In genomic region chr19:6745965-6746364, GRCh38 we compare ENCODE assay signal across 1 cellular context.
A peak's percentile ranks its signal among the peaks of the same experiment; 100 is the strongest.
TF ChIP-seq lines count a peak whose summit lies in the region.

No MANE protein-coding gene starts in this region.

TF ChIP-seq in HepG2, 621 proteins besides CTCF, POLR2A, EP300 and RAD21:
- TF ChIP-seq RBFOX2 (IDR thresholded peaks at IDR 0.05; ENCODE audit: low read depth, low read length) (peak; percentile 32; the same call in 1 of the 2 replicates), DR1 (CRISPR knock-in tag; IDR thresholded peaks at IDR 0.05) (no peak)
